In genomic region chr17:34207572-34207971, GRCh38 we compare ENCODE assay signal across 25 cellular contexts. TPM values are rescaled to one million over a fixed set of nuclear protein-coding genes. Genes with fewer than 3 reads are reported as not detected.
A peak's percentile ranks its signal among the peaks of the same experiment; 100 is the strongest.
DNase-seq lines count a peak whose midpoint lies in the region; ATAC-seq lines count a peak whose summit lies in the region.
"Had no signal": no experiment of that assay in that cellular context is flagged by ENCODE, and none has a peak within 500 bp of the region (broad histone marks: within the 10 kb centered on the region; RNA-seq: fewer than 3 reads in every experiment).

No MANE protein-coding gene starts in this region.

- no peaks in the 10 kb centered on the region for H3K36me3 ChIP-seq in effector memory CD4-positive, alpha-beta T cell (ENCODE audit: control insufficient read depth, insufficient read depth, low read length)
- H3K36me3 ChIP-seq: BLaER1 treated with 17β-estradiol and CSF1 and Interleukin-3, amounts not matched to agents 10 nM and 100 nM had no signal

- no peaks in the 10 kb centered on the region for H3K4me1 ChIP-seq in effector memory CD4-positive, alpha-beta T cell (ENCODE audit: control insufficient read depth, insufficient read depth, low read length, poor library complexity, severe bottlenecking)

- no peak for DNase-seq in activated CD8-positive, alpha-beta memory T cell treated with anti-CD3 and anti-CD28 coated beads, Interleukin-2, amount 10 ng/mL, durations not matched to agents 7 days and 5 days
- DNase-seq in activated CD8-positive, alpha-beta memory T cell treated with anti-CD3 and anti-CD28 coated beads, Interleukin-2, amount 50 U/mL, for 4 hours, result no peak
- DNase-seq in ELR (ENCODE audit: low read depth), result peak; percentile 21
- peak; percentile 71 for DNase-seq in RPMI7951 (ENCODE audit: low read depth)
- peak; percentile 24 for DNase-seq in iris pigment epithelial cell (ENCODE audit: low read depth)
- DNase-seq in SW 1271 (lab: John Stamatoyannopoulos, UW), result no peak
- DNase-seq in effector memory CD4-positive, alpha-beta T cell, result no peak
- DNase-seq in NAMALWA (ENCODE audit: low spot score), result no peak
- DNase-seq: CD4-positive, alpha-beta T cell; DMS53; GF-D8; Karpas-422; NCI-H1105; NCI-H1436 treated with DMSO at 0.1 percent for 48 hours; NCI-H1930; NCI-H2107; NCI-H446; NCI-H524 treated with DMSO at 0.1 percent for 48 hours; NCI-H774; PC-3; SHP77 had no signal

- peaks cover 12% of the 10 kb centered on the region for H3K36me3 Mint-ChIP-seq in activated CD8-positive, alpha-beta memory T cell treated with anti-CD3 and anti-CD28 coated beads, Interleukin-2, amount 10 ng/mL, durations not matched to agents 7 days and 5 days

- H3K4me3 ChIP-seq in effector memory CD4-positive, alpha-beta T cell (ENCODE audit: insufficient read depth, low read depth, low read length, poor library complexity, severe bottlenecking), result no peak overlapping the region
- H3K4me3 ChIP-seq: BLaER1 treated with 17β-estradiol and CSF1 and Interleukin-3, amounts not matched to agents 10 nM and 100 nM had no signal

- peaks cover 8% of the 10 kb centered on the region for H3K9me3 Mint-ChIP-seq in activated CD8-positive, alpha-beta memory T cell treated with anti-CD3 and anti-CD28 coated beads, Interleukin-2, amount 10 ng/mL, durations not matched to agents 7 days and 5 days (ENCODE audit: low read depth)
- H3K9me3 Mint-ChIP-seq: CD4-positive, alpha-beta T cell had no signal

- peak; percentile 16 for ATAC-seq in activated CD8-positive, alpha-beta memory T cell treated with anti-CD3 and anti-CD28 coated beads, Interleukin-2, amount 10 ng/mL, durations not matched to agents 7 days and 5 days
- ATAC-seq: HepG2, PC-3 had no signal

- H3K27me3 Mint-ChIP-seq in activated CD8-positive, alpha-beta memory T cell treated with anti-CD3 and anti-CD28 coated beads, Interleukin-2, amount 10 ng/mL, durations not matched to agents 7 days and 5 days, result peaks cover 71% of the 10 kb centered on the region
- H3K27me3 Mint-ChIP-seq: CD4-positive, alpha-beta T cell had no signal

- CTCF ChIA-PET in activated CD8-positive, alpha-beta memory T cell treated with anti-CD3 and anti-CD28 coated beads, Interleukin-2, amount 10 ng/mL, durations not matched to agents 7 days and 5 days (lab: Charles Lee), result no interaction called here

- no peak overlapping the region for H3K27ac ChIP-seq in effector memory CD4-positive, alpha-beta T cell (ENCODE audit: insufficient read depth, low read length, poor library complexity, severe bottlenecking)
- H3K27ac ChIP-seq: RWPE1 had no signal

- H3K9me3 ChIP-seq in effector memory CD4-positive, alpha-beta T cell (ENCODE audit: control insufficient read depth, low read length), result no peaks in the 10 kb centered on the region

- H3K27ac Mint-ChIP-seq in activated CD8-positive, alpha-beta memory T cell treated with anti-CD3 and anti-CD28 coated beads, Interleukin-2, amount 10 ng/mL, durations not matched to agents 7 days and 5 days, result no peak overlapping the region
- H3K27ac Mint-ChIP-seq: CD4-positive, alpha-beta T cell had no signal

- H3K27me3 ChIP-seq in effector memory CD4-positive, alpha-beta T cell (replicated peaks; ENCODE audit: control insufficient read depth, insufficient read depth, low read length, poor library complexity, severe bottlenecking), result no peaks in the 10 kb centered on the region
- H3K27me3 ChIP-seq: BLaER1 treated with 17β-estradiol and CSF1 and Interleukin-3, amounts not matched to agents 10 nM and 100 nM had no signal

- H3K4me3 Mint-ChIP-seq in activated CD8-positive, alpha-beta memory T cell treated with anti-CD3 and anti-CD28 coated beads, Interleukin-2, amount 10 ng/mL, durations not matched to agents 7 days and 5 days, result no peak overlapping the region
- H3K4me3 Mint-ChIP-seq: CD4-positive, alpha-beta T cell had no signal

- peaks cover 13% of the 10 kb centered on the region for H3K4me1 Mint-ChIP-seq in activated CD8-positive, alpha-beta memory T cell treated with anti-CD3 and anti-CD28 coated beads, Interleukin-2, amount 10 ng/mL, durations not matched to agents 7 days and 5 days

RNA-seq across cellular contexts. Expression of gene CCL2, which starts 47.5 kb away (rescaled TPM):
- total RNA-seq in activated CD8-positive, alpha-beta memory T cell treated with anti-CD3 and anti-CD28 coated beads, Interleukin-2, amount 10 ng/mL, durations not matched to agents 7 days and 5 days, result under 1 TPM in 1 of 2 experiments, not detected in 1; 0.73 TPM
- total RNA-seq in RPMI7951 (2014; rRNA removed; shearing (Covaris generic)), result 300 and 392 TPM in 2 replicates
- total RNA-seq: CD4-positive, alpha-beta T cell; HepG2; PC-3; SK-MEL-5 had no signal

Comparison
In these comparisons a context has a peak if more than half of its experiments do, and no peak if none do; other contexts are left out.
1. DNase-seq: peak in ELR (single experiment), RPMI7951 (single experiment) and iris pigment epithelial cell (single experiment); none in activated CD8-positive, alpha-beta memory T cell treated with anti-CD3 and anti-CD28 coated beads, Interleukin-2, amount 10 ng/mL, durations not matched to agents 7 days and 5 days (single experiment), activated CD8-positive, alpha-beta memory T cell treated with anti-CD3 and anti-CD28 coated beads, Interleukin-2, amount 50 U/mL, for 4 hours (single experiment), SW 1271 (0 of 2), effector memory CD4-positive, alpha-beta T cell (0 of 3) and NAMALWA (single experiment).
2. RNA of gene CCL2, which starts 47.5 kb away (total RNA-seq): 300 to 392 TPM in RPMI7951; 0.73 TPM in activated CD8-positive, alpha-beta memory T cell treated with anti-CD3 and anti-CD28 coated beads, Interleukin-2, amount 10 ng/mL, durations not matched to agents 7 days and 5 days; every median in the first group is over 100 times any median in the second.